ENCODE assay signal across 8 cellular contexts in genomic region chr15:38672814-38673292, GRCh38.
DNase-seq lines count a peak whose midpoint lies in the region; ATAC-seq and TF ChIP-seq lines count a peak whose summit lies in the region.

No MANE protein-coding gene starts in this region.

- peaks cover 81% of the 10 kb centered on the region for H3K4me1 Mint-ChIP-seq in activated naive CD8-positive, alpha-beta T cell (ENCODE audit: low read depth)
- no peaks in the 10 kb centered on the region for H3K4me1 Mint-ChIP-seq in Caco-2 (ENCODE audit: low read depth, unreplicated experiment)

- BruUV-seq in Caco-2 (replicated peaks; lab: Mats Ljungman, UMichigan) = no TSS peak

- 51 to 78% methylated on average over 4 to 7 of the region's 9 CpGs for WGBS in gastroesophageal sphincter (ENCODE audit: low coverage in 1 of 2), 2 donors

- H3K9me3 Mint-ChIP-seq in activated naive CD8-positive, alpha-beta T cell (ENCODE audit: low read depth) = peaks cover under 1% of the 10 kb centered on the region
- no peaks in the 10 kb centered on the region for H3K9me3 Mint-ChIP-seq in Caco-2 (ENCODE audit: unreplicated experiment)

- no peaks in the 10 kb centered on the region for H3K27me3 Mint-ChIP-seq in activated naive CD8-positive, alpha-beta T cell
- peaks cover 7% of the 10 kb centered on the region for H3K27me3 Mint-ChIP-seq in Caco-2 (ENCODE audit: insufficient read depth, unreplicated experiment)

- H3K27me3 ChIP-seq in gastroesophageal sphincter = peaks cover 40% of the 10 kb centered on the region
- H3K27me3 ChIP-seq in Caco-2 (replicated peaks; ENCODE audit: control insufficient read depth, insufficient read depth, low read length) = no peaks in the 10 kb centered on the region

- H3K36me3 ChIP-seq in gastroesophageal sphincter (no peaks in the 10 kb centered on the region), Caco-2 (ENCODE audit: control insufficient read depth, insufficient read depth, low read length) (no peaks in the 10 kb centered on the region)

- TF ChIP-seq EP300 in gastroesophageal sphincter (IDR thresholded peaks at IDR 0.05) = no peak

- no peak for TF ChIP-seq POLR2A in gastroesophageal sphincter (IDR thresholded peaks at IDR 0.05)

- peak; percentile 43 for ATAC-seq in GM19395 (IDR thresholded peaks at IDR 0.05; ENCODE audit: unreplicated experiment)
- ATAC-seq in HG03064 (IDR thresholded peaks at IDR 0.05; ENCODE audit: low read depth, unreplicated experiment) = peak; percentile 34
- ATAC-seq in gastroesophageal sphincter = no peak

- DNase-seq in GM12864 (ENCODE audit: low read depth) (peak; percentile 63), NCI-H2107 treated with DMSO at 0.1 percent for 48 hours (lab: John Stamatoyannopoulos, UW; ENCODE audit: unreplicated experiment) (no peak), Caco-2 (no peak), NCI-H2029 (lab: John Stamatoyannopoulos, UW) (no peak)

- peak overlapping the region; percentile 76 for H3K4me3 Mint-ChIP-seq in activated naive CD8-positive, alpha-beta T cell
- no peak overlapping the region for H3K4me3 Mint-ChIP-seq in Caco-2 (ENCODE audit: unreplicated experiment)

- H3K9me3 ChIP-seq in gastroesophageal sphincter = no peaks in the 10 kb centered on the region
- H3K9me3 ChIP-seq in Caco-2 = no peaks in the 10 kb centered on the region

- H3K4me3 ChIP-seq in GM12864 (ENCODE audit: low read depth, low read length) (no peak overlapping the region), gastroesophageal sphincter (no peak overlapping the region), Caco-2 (ENCODE audit: low read depth, low read length) (no peak overlapping the region)

- H3K36me3 Mint-ChIP-seq in activated naive CD8-positive, alpha-beta T cell = peaks cover 5% of the 10 kb centered on the region
- no peaks in the 10 kb centered on the region for H3K36me3 Mint-ChIP-seq in Caco-2 (ENCODE audit: insufficient read depth, unreplicated experiment)

- intact Hi-C loops in Caco-2 (cut with micrococcal nuclease; ENCODE audit: unreplicated experiment) = no loop called here

- no peak for TF ChIP-seq CTCF in GM12864 (IDR thresholded peaks at IDR 0.05; ENCODE audit: low read depth, low read length, missing control alignments)
- no peak for TF ChIP-seq CTCF in gastroesophageal sphincter (IDR thresholded peaks at IDR 0.05)
- TF ChIP-seq CTCF in Caco-2 (IDR thresholded peaks at IDR 0.05; ENCODE audit: insufficient read depth in 1 of 2, low read depth in 1 of 2, low read length in 1 of 2, severe bottlenecking in 1 of 2, unreplicated experiment in 1 of 2) = no peak

- H3K27ac Mint-ChIP-seq in activated naive CD8-positive, alpha-beta T cell = peak overlapping the region; percentile 94
- H3K27ac Mint-ChIP-seq in Caco-2 (ENCODE audit: unreplicated experiment) = no peak overlapping the region

- POLR2A ChIA-PET in Caco-2 (lab: Charles Lee) = no interaction called here

- CTCF ChIA-PET in Caco-2 (lab: Charles Lee) = no interaction called here

- no peak overlapping the region for H3K27ac ChIP-seq in gastroesophageal sphincter

- H3K4me1 ChIP-seq in gastroesophageal sphincter (no peaks in the 10 kb centered on the region), Caco-2 (no peaks in the 10 kb centered on the region)
